Comparison of ENCODE assay signal across 13 cellular contexts in the genomic region with DNA sequence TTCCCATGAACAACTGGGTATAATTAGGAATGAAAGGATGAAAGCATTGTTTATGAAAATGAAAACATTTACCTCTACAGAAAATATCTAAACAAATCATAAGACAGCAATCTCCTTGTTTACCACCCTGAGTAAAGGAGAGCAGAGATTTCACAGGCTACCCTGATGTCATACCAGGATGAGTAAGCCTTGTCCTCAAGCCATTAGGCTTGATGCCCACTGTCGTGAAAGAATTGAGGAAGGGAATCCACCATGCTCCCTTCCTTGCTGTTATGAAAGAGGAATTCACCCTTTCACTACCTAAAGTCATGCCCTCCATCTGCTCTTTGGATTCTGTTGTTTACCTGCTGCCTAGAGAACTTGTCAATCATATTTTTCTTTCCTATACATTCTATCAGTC.
A peak's percentile ranks its signal among the peaks of the same experiment; 100 is the strongest.
DNase-seq lines count a peak whose midpoint lies in the region; ATAC-seq and TF ChIP-seq lines count a peak whose summit lies in the region.
"Had no signal": no experiment of that assay in that cellular context is flagged by ENCODE, and none has a peak within 500 bp of the region (broad histone marks: within the 10 kb centered on the region; RNA-seq: fewer than 3 reads in every experiment).

No MANE protein-coding gene starts in this region.

- no peaks in the 10 kb centered on the region for H3K27me3 ChIP-seq in SJCRH30
- no peaks in the 10 kb centered on the region for H3K27me3 ChIP-seq in H7 (ENCODE audit: control insufficient read depth, insufficient read depth, low read length)
- H3K27me3 ChIP-seq: left lung had no signal

- ATAC-seq in HG02852 (IDR thresholded peaks at IDR 0.05; ENCODE audit: unreplicated experiment): peak; percentile 52
- ATAC-seq: left lung had no signal

- no peaks in the 10 kb centered on the region for H3K36me3 ChIP-seq in SJCRH30
- H3K36me3 ChIP-seq in H7 (replicated peaks; ENCODE audit: control insufficient read depth, insufficient read depth, low read length): no peaks in the 10 kb centered on the region
- H3K36me3 ChIP-seq: left lung had no signal

- H3K27ac ChIP-seq in SJCRH30: no peak overlapping the region
- H3K27ac ChIP-seq: left lung had no signal

- H3K4me1 ChIP-seq in SJCRH30: peaks cover 11% of the 10 kb centered on the region
- H3K4me1 ChIP-seq: left lung had no signal

- DNase-seq in ELR (ENCODE audit: low read depth) (peak; percentile 79), SJCRH30 (peak; percentile 3 to 15), foreskin fibroblast (peak; percentile 9 to 16), T-helper 1 cell (no peak), H7 (no peak), NCI-H2171 (lab: John Stamatoyannopoulos, UW) (no peak)
- DNase-seq in NK-92 treated with Interleukin-12 subunit alpha and Interleukin-12 subunit beta, amount 100 ng/mL, for 24 hours (lab: John Stamatoyannopoulos, UW): no peak
- DNase-seq: activated CD4-positive, alpha-beta T cell treated with anti-CD3 and anti-CD28 coated beads, Interleukin-2, amount 10 ng/mL, durations not matched to agents 7 days and 5 days; activated T-cell treated with anti-CD3 and anti-CD28 coated beads, Interleukin-2, amount 50 U/mL, for 1 hour; left lung; NCI-H510A treated with DMSO at 0.1 percent for 48 hours; T1000 had no signal

- no peak for TF ChIP-seq CTCF in foreskin fibroblast (IDR thresholded peaks at IDR 0.05; ENCODE audit: low read depth, low read length)

- H3K4me3 ChIP-seq in SJCRH30: no peak overlapping the region
- H3K4me3 ChIP-seq in foreskin fibroblast (ENCODE audit: low read depth in 1 of 2, low read length in 2 of 2): no peak overlapping the region
- no peak overlapping the region for H3K4me3 ChIP-seq in H7 (ENCODE audit: insufficient read depth, low read depth, low read length)
- H3K4me3 ChIP-seq: left lung had no signal

- no peaks in the 10 kb centered on the region for H3K9me3 ChIP-seq in SJCRH30 (replicated peaks)

Comparison
In these comparisons a context has a peak if more than half of its experiments do, and no peak if none do; other contexts are left out.
1. DNase-seq: peak in ELR (single experiment), SJCRH30 (2 of 2) and foreskin fibroblast (2 of 2); none in T-helper 1 cell (0 of 5), H7 (single experiment), NK-92 treated with Interleukin-12 subunit alpha and Interleukin-12 subunit beta, amount 100 ng/mL, for 24 hours (single experiment) and NCI-H2171 (single experiment).